29 cellular contexts compared by ENCODE assay signal in genomic region chr20:57840504-57841296, GRCh38.
"Had no signal": no experiment of that assay in that cellular context is flagged by ENCODE, and none has a peak within 500 bp of the region (broad histone marks: within the 10 kb centered on the region; RNA-seq: fewer than 3 reads in every experiment).

No MANE protein-coding gene starts in this region.

- H3K4me1 ChIP-seq: adrenal gland, breast epithelium had no signal

- H3K9me3 ChIP-seq: adrenal gland, breast epithelium had no signal

- H3K4me3 ChIP-seq: adrenal gland, breast epithelium, SK-N-MC had no signal

- H3K36me3 ChIP-seq: adrenal gland, breast epithelium had no signal

- ATAC-seq: Panc1, Right ventricle myocardium inferior, T-cell had no signal

- H3K27me3 ChIP-seq: adrenal gland, breast epithelium had no signal

- H3K27ac ChIP-seq: adrenal gland, breast epithelium, SK-N-MC had no signal

- DNase-seq: activated B cell treated with CpG ODN at 0.5 μM for 24 hours; activated CD4-positive, alpha-beta T cell treated with anti-CD3 and anti-CD28 coated beads for 1 hour; activated CD4-positive, alpha-beta T cell treated with anti-CD3 and anti-CD28 coated beads, Interleukin-2, amount 10 ng/mL, durations not matched to agents 24 days and 14 days; activated CD4-positive, alpha-beta T cell treated with anti-CD3 and anti-CD28 coated beads, Interleukin-2, amount 50 U/mL, for 48 hours; activated naive CD4-positive, alpha-beta T cell treated with anti-CD3 and anti-CD28 coated beads, Interleukin-2, amount 50 U/mL, for 16 hours; activated naive CD8-positive, alpha-beta T cell treated with anti-CD3 and anti-CD28 coated beads, Interleukin-2, amount 10 ng/mL, durations not matched to agents 7 days and 5 days; activated T-cell treated with anti-CD3 and anti-CD28 coated beads, Interleukin-2, amount 50 U/mL, for 1 hour; adrenal gland; central memory CD4-positive, alpha-beta T cell; KG1; NCI-H1092; NCI-H1417; NCI-H1694; NCI-H2029; NCI-H2107; NCI-H2171 treated with DMSO at 0.1 percent for 48 hours; NCI-H226; NCI-H526; NCI-H774; NK-92 treated with Interleukin-12 subunit alpha and Interleukin-12 subunit beta, amount 100 ng/mL, for 24 hours; OCI-M1; RPMI8226; T-helper 2 cell; T1000 had no signal
